In genomic region chr11:27718853-27719574, GRCh38 we compare ENCODE assay signal across 8 cellular contexts. TPM values are rescaled to one million over a fixed set of nuclear protein-coding genes. Genes with fewer than 3 reads are reported as not detected.
DNase-seq lines count a peak whose midpoint lies in the region; ATAC-seq and TF ChIP-seq lines count a peak whose summit lies in the region.

No MANE protein-coding gene starts in this region.

- intact Hi-C loops in PC-9 (cut with micrococcal nuclease; ENCODE audit: unreplicated experiment) = loop anchor here (5.0 kb wide), 1 partner anchor 48 kb away; no protein-coding TSS in a partner anchor

- H3F3A ChIP-seq in PC-9 (ENCODE audit: insufficient read depth, low read depth) = no peaks in the 10 kb centered on the region

- H3K4me2 ChIP-seq in PC-9 = peak overlapping the region; percentile 76
- peak overlapping the region; percentile 55 for H3K4me2 ChIP-seq in parathyroid adenoma (ENCODE audit: low read length)

- ATAC-seq in GM19395 (IDR thresholded peaks at IDR 0.05; ENCODE audit: unreplicated experiment) = no peak

- peak; percentile 78 for DNase-seq in EH (ENCODE audit: low read depth)
- DNase-seq in PC-9 = peak in 1 of 2 experiments; percentile 46
- DNase-seq in fibroblast of mammary gland (ENCODE audit: low read depth) = no peak
- no peak for DNase-seq in activated CD4-positive, CD25-positive, alpha-beta regulatory T cell (lab: John Stamatoyannopoulos, UW)
- no peak for DNase-seq in SKM-1 treated with dmso at 0.1 percent for 144 hours (lab: John Stamatoyannopoulos, UW; ENCODE audit: unreplicated experiment)
- no peak for DNase-seq in amniotic stem cell (lab: John Stamatoyannopoulos, UW)

- POLR2A ChIA-PET in PC-9 (lab: Charles Lee; ENCODE audit: unreplicated experiment) = interaction anchor here (0.6 kb wide), 3 partner anchors 324 to 1886 kb away, joined by 3 to 7 read pairs (median 6); no protein-coding TSS in a partner anchor

- H3K9me2 ChIP-seq in PC-9 (ENCODE audit: insufficient read depth) = no peaks in the 10 kb centered on the region

- no peaks in the 10 kb centered on the region for H3K9me3 ChIP-seq in PC-9 (ENCODE audit: insufficient read depth, low read depth)
- no peaks in the 10 kb centered on the region for H3K9me3 ChIP-seq in parathyroid adenoma (ENCODE audit: control insufficient read depth, low read length)

- CTCF ChIA-PET in PC-9 (lab: Charles Lee) = interaction anchor here (0.6 to 0.7 kb wide), 4 partner anchors 25 to 1116 kb away, joined by 3 to 17 read pairs (median 7); no protein-coding TSS in a partner anchor

- TSS peak; percentile 84 for BruUV-seq in PC-9 (replicated peaks; lab: Mats Ljungman, UMichigan)

- no peaks in the 10 kb centered on the region for H4K20me1 ChIP-seq in PC-9 (ENCODE audit: insufficient read depth)

- peak overlapping the region; percentile 58 for H3K4me3 ChIP-seq in PC-9
- peak overlapping the region; percentile 41 for H3K4me3 ChIP-seq in fibroblast of mammary gland (ENCODE audit: control insufficient read depth, low read depth, low read length)
- H3K4me3 ChIP-seq in parathyroid adenoma (ENCODE audit: low read depth, low read length) = peak overlapping the region; percentile 11

- H3K79me2 ChIP-seq in PC-9 (ENCODE audit: low read depth) (no peaks in the 10 kb centered on the region), parathyroid adenoma (no peaks in the 10 kb centered on the region)

- H3K4me1 ChIP-seq in PC-9 (replicated peaks; ENCODE audit: insufficient read depth) = 0 out of 2 replicates have a peak, but pooled peaks cover 7% of the 10 kb centered on the region
- no peaks in the 10 kb centered on the region for H3K4me1 ChIP-seq in parathyroid adenoma

- H3K27me3 ChIP-seq in PC-9 (ENCODE audit: insufficient read depth, low read depth) (no peaks in the 10 kb centered on the region), parathyroid adenoma (ENCODE audit: control insufficient read depth, insufficient read depth, low read length) (no peaks in the 10 kb centered on the region)

- no peak overlapping the region for H3K9ac ChIP-seq in parathyroid adenoma

- H3K36me3 ChIP-seq in PC-9 (ENCODE audit: low read depth) (no peaks in the 10 kb centered on the region), parathyroid adenoma (ENCODE audit: control insufficient read depth, insufficient read depth, low read length) (no peaks in the 10 kb centered on the region)

- TF ChIP-seq CTCF in PC-9 (conservative IDR thresholded peaks at IDR 0.05) (no peak), fibroblast of mammary gland (conservative IDR thresholded peaks at IDR 0.05; ENCODE audit: control insufficient read depth, insufficient read depth, low read depth, low read length) (no peak), parathyroid adenoma (IDR thresholded peaks at IDR 0.05) (no peak)

- H2AFZ ChIP-seq in PC-9 (peak overlapping the region; percentile 83), parathyroid adenoma (peak overlapping the region; percentile 66)

- H3K27ac ChIP-seq in PC-9 = peak overlapping the region; percentile 68
- no peak overlapping the region for H3K27ac ChIP-seq in parathyroid adenoma

RNA-seq across cellular contexts. Expression of gene BDNF, which starts 18.8 kb away (rescaled TPM):
- 5.4 TPM in 2 replicates for total RNA-seq in PC-9 (2021)
